8 cellular contexts compared by ENCODE assay signal in the genomic region with DNA sequence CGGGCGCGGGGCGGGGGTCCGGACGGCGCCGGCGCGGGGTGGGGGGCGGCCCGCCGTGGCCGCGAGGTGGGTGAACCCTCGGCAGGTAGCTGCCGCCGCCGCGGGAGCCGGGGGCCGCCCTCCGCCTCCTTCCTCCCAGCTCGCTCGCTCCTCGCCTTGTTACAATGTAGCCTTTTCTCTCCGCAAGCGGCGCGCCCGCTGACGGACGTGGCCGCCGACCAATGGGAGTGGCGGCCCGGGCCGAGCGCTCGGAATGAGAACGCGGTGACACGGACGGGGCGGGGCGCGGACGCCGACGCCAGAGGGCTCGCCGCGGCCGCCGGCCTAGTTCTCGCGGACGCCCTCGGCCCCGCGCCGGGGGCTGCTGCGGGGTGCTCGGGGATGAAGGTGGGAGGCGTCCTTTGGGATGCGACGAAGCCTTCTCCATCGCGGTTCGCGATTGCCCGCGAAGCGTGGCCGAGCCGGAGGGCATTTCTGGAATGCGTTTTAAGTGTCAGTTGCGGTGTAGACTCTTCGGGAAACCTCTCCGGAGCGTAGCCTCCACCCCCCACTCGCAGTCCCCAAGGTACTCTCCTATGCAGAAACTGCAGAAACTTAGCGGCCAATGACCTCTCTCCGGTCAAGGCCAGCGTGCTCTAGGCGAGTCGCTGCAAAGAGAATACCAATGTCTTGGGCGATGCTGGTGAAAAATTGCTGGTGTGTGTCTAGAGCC.
A peak's percentile ranks its signal among the peaks of the same experiment; 100 is the strongest.
DNase-seq lines count a peak whose midpoint lies in the region; ATAC-seq and TF ChIP-seq lines count a peak whose summit lies in the region.

No MANE protein-coding gene starts in this region.

- H3K4me1 Mint-ChIP-seq in activated naive CD4-positive, alpha-beta T cell treated with anti-CD3 and anti-CD28 coated beads, Interleukin-2, amount 50 U/mL, for 24 hours: peaks cover 42% of the 10 kb centered on the region

- TF ChIP-seq CTCF in GM10248 (IDR thresholded peaks at IDR 0.05; ENCODE audit: control extremely low read depth, extremely low read depth, low read depth, missing control alignments): no peak

- H3K4me3 Mint-ChIP-seq in activated naive CD4-positive, alpha-beta T cell treated with anti-CD3 and anti-CD28 coated beads, Interleukin-2, amount 50 U/mL, for 24 hours: peak overlapping the region; percentile 89

- DNase-seq in GM10248 (ENCODE audit: extremely low spot score) (peak; percentile 97), NCI-H1092 (lab: John Stamatoyannopoulos, UW) (peak; percentile 93), SK-N-MC (ENCODE audit: low read depth, low spot score) (peak; percentile 39), globus pallidus (ENCODE audit: low spot score) (peak; percentile 91), non-pigmented ciliary epithelial cell (ENCODE audit: low read depth) (peak; percentile 65), substantia nigra (lab: John Stamatoyannopoulos, UW) (peak; percentile 48 to 97 (median 89))

- no peaks in the 10 kb centered on the region for H3K9me3 Mint-ChIP-seq in activated naive CD4-positive, alpha-beta T cell treated with anti-CD3 and anti-CD28 coated beads, Interleukin-2, amount 50 U/mL, for 24 hours

- H3K27ac ChIP-seq in SK-N-MC (no peak overlapping the region), substantia nigra (ENCODE audit: low read depth, low read length, poor library complexity, severe bottlenecking) (peak overlapping the region; percentile 84)

- no peaks in the 10 kb centered on the region for H3K27me3 Mint-ChIP-seq in activated naive CD4-positive, alpha-beta T cell treated with anti-CD3 and anti-CD28 coated beads, Interleukin-2, amount 50 U/mL, for 24 hours

- H3K9ac ChIP-seq in SK-N-MC (ENCODE audit: insufficient read length): peak overlapping the region; percentile 70

- peak; percentile 99 for ATAC-seq in HG02610 (IDR thresholded peaks at IDR 0.05; ENCODE audit: unreplicated experiment)

- H3K4me3 ChIP-seq in SK-N-MC: peak overlapping the region; percentile 90

- no peaks in the 10 kb centered on the region for H3K9me3 ChIP-seq in SK-N-MC (ENCODE audit: low read depth, low read length)

- no peaks in the 10 kb centered on the region for H3K36me3 ChIP-seq in SK-N-MC (ENCODE audit: insufficient read depth, low read length)

- peaks cover 5% of the 10 kb centered on the region for H3K36me3 Mint-ChIP-seq in activated naive CD4-positive, alpha-beta T cell treated with anti-CD3 and anti-CD28 coated beads, Interleukin-2, amount 50 U/mL, for 24 hours

- CTCF ChIA-PET in GM10248 (lab: Yijun Ruan, JAX): no interaction called here

- POLR2A ChIA-PET in GM10248 (lab: Yijun Ruan, JAX): no interaction called here

- H3K27ac Mint-ChIP-seq in activated naive CD4-positive, alpha-beta T cell treated with anti-CD3 and anti-CD28 coated beads, Interleukin-2, amount 50 U/mL, for 24 hours: peak overlapping the region; percentile 84

Comparison
In these comparisons a context has a peak if more than half of its experiments do, and no peak if none do; other contexts are left out.
1. DNase-seq: peak in every context shown above with its lines; median percentile 97 in GM10248; 93 in NCI-H1092; 91 in globus pallidus; 89 in substantia nigra; 65 in non-pigmented ciliary epithelial cell; 39 in SK-N-MC.